ENCODE assay signal across 19 cellular contexts in genomic region chr12:107568718-107569117, GRCh38.
"Had no signal": no experiment of that assay in that cellular context is flagged by ENCODE, and none has a peak within 500 bp of the region (broad histone marks: within the 10 kb centered on the region; RNA-seq: fewer than 3 reads in every experiment).

No MANE protein-coding gene starts in this region.

- DNase-seq: activated CD4-positive, alpha-beta T cell treated with anti-CD3 and anti-CD28 coated beads for 48 hours; activated CD8-positive, alpha-beta T cell treated with anti-CD3 and anti-CD28 coated beads for 36 hours; activated gamma-delta T cell; activated T-cell treated with anti-CD3 and anti-CD28 coated beads, Interleukin-2, amount 50 U/mL, for 48 hours; aorta; dermis blood vessel endothelial cell; effector memory CD8-positive, alpha-beta T cell; erythroblast; head of caudate nucleus; immature natural killer cell; midbrain; stimulated activated CD4-positive, alpha-beta T cell treated with anti-CD3 and anti-CD28 coated beads, Interleukin-12 subunit alpha, Interleukin-12 subunit beta, amount 100 ng/mL, for 4 hours; T-helper 17 cell; uterus had no signal

- H3K27me3 ChIP-seq: neural progenitor cell, uterus had no signal

- H3K27ac ChIP-seq: neural progenitor cell, parathyroid adenoma, uterus had no signal

- H3K4me1 ChIP-seq: neural progenitor cell, uterus had no signal

- H3K36me3 ChIP-seq: neural progenitor cell, uterus had no signal

- ATAC-seq: activated CD8-positive, alpha-beta T cell treated with anti-CD3 and anti-CD28 coated beads for 36 hours; effector memory CD8-positive, alpha-beta T cell; stimulated activated effector memory CD8-positive, alpha-beta T cell treated with anti-CD3 and anti-CD28 coated beads, Interleukin-12 subunit alpha, Interleukin-12 subunit beta, amount 100 ng/mL, for 72 hours; T-helper 17 cell; WTC11 had no signal

- H3K9me3 ChIP-seq: uterus had no signal

- H3K4me3 ChIP-seq: lung, neural progenitor cell, uterus had no signal
